In the genomic region with DNA sequence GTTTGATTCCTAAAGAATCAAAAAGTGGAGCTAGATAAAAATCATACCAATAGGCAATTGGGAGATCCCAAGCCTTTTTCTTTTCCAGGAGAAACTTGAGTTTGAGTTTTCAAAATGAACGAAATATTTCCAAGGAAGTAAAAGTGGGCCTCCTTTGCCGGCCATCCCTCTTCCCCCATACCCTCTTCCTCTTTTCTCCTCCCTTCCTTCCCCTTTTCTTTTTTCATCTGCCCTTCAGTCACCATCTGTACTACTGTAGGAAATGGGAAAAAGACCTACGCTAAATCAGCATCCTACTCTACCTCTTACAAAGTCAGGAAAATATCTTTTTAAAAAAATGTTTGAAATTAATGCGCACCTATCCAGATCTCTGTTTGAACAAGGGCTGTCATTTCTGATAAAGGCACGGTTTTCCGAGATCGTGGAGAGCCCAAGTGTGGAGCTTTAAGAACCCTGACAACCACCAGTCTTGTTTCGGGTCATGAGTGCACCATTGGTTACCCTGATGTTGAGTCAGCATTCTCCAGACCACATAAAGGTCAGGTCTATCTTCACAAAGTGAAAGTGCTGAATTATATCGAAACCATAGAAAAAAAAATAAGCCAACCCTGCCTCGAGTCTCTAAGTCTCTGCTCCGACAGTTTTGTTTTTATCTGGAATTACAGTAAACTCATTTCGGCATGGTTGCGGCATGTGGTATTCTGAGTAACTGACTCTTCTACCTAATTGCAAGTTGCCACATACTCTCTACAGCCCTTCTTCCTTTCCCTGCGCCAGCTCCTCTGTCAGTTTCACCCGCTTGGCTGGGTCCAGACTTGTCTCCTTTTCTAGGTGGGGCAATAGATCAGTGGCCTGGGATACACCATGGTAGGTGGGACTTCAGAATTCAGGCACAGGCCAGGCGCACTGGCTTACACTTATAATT, we compare ENCODE assay signal across 8 cellular contexts.
A peak's percentile ranks its signal among the peaks of the same experiment; 100 is the strongest.
DNase-seq lines count a peak whose midpoint lies in the region; ATAC-seq, FAIRE-seq and TF ChIP-seq lines count a peak whose summit lies in the region.

No MANE protein-coding gene starts in this region.

- peak; percentile 94 for DNase-seq in NOMO-1 treated with DMSO at 0.1 percent for 48 hours (lab: John Stamatoyannopoulos, UW; ENCODE audit: unreplicated experiment)
- DNase-seq in adrenal gland, result peak in 3 of 7 donors; percentile 16 to 29 (median 23)
- peak; percentile 24 for DNase-seq in stimulated activated CD4-positive, alpha-beta T cell treated with anti-CD3 and anti-CD28 coated beads, Interleukin-4, amount 100 ng/mL, for 1 hour
- DNase-seq in small intestine, result no peak
- no peak for DNase-seq in Peyer's patch
- no peak for DNase-seq in epidermal melanocyte (ENCODE audit: insufficient read length, low spot score)

- 78 to 84% (median 81%) methylated on average over 16 of the region's 16 CpGs for WGBS in adrenal gland, 4 donors
- WGBS in small intestine, 3 donors, result 72 to 81% (median 75%) methylated on average over 16 of the region's 16 CpGs

- H3K27ac ChIP-seq in adrenal gland (peak overlapping the region in 3 of 5 donors; percentile 15 to 72 (median 41)), small intestine (ENCODE audit: low read depth in 1 of 2, low read length in 1 of 2) (peak overlapping the region in 1 of 2 donors; percentile 37), Peyer's patch (peak overlapping the region in 2 of 4 donors; percentile 8 to 19)

- intact Hi-C loops in adrenal gland (cut with DNase I), result no loop called here

- no peak for FAIRE-seq in small intestine (lab: Jason Lieb, UNC)

- H3K4me1 ChIP-seq in adrenal gland (replicated peaks in 1 of 2) (no peaks in the 10 kb centered on the region), small intestine (ENCODE audit: control insufficient read depth in 2 of 2, insufficient read depth in 1 of 2, low read depth in 1 of 2, low read length in 1 of 2) (no peaks in the 10 kb centered on the region), Peyer's patch (no peaks in the 10 kb centered on the region)

- H3K27me3 ChIP-seq in adrenal gland, result no peaks in the 10 kb centered on the region
- H3K27me3 ChIP-seq in small intestine (ENCODE audit: control insufficient read depth in 2 of 2, insufficient read depth in 2 of 2, low read length in 2 of 2), result no peaks in the 10 kb centered on the region
- no peaks in the 10 kb centered on the region for H3K27me3 ChIP-seq in Peyer's patch

- TF ChIP-seq POLR2A in adrenal gland (IDR thresholded peaks at IDR 0.05), result no peak
- TF ChIP-seq POLR2A in Peyer's patch (IDR thresholded peaks at IDR 0.05), result no peak

- H3K9me3 ChIP-seq in adrenal gland (replicated peaks in 1 of 3), result no peaks in the 10 kb centered on the region
- no peaks in the 10 kb centered on the region for H3K9me3 ChIP-seq in small intestine (ENCODE audit: control insufficient read depth, low read depth)
- no peaks in the 10 kb centered on the region for H3K9me3 ChIP-seq in Peyer's patch

- H3K4me3 ChIP-seq in adrenal gland, result peak overlapping the region in 1 of 4 donors; percentile 23
- no peak overlapping the region for H3K4me3 ChIP-seq in small intestine (ENCODE audit: low read depth in 1 of 2, low read length in 2 of 2)
- peak overlapping the region in 1 of 4 donors; percentile 1 for H3K4me3 ChIP-seq in Peyer's patch

- TF ChIP-seq CTCF in adrenal gland (IDR thresholded peaks at IDR 0.05), result no peak
- TF ChIP-seq CTCF in Peyer's patch (IDR thresholded peaks at IDR 0.05), result no peak

- H3K36me3 ChIP-seq in adrenal gland (replicated peaks in 1 of 2) (no peaks in the 10 kb centered on the region), small intestine (ENCODE audit: control insufficient read depth in 2 of 2, insufficient read depth in 2 of 2, low read length in 2 of 2) (no peaks in the 10 kb centered on the region), Peyer's patch (no peaks in the 10 kb centered on the region)

- peak; percentile 98 for ATAC-seq in GM18511 (IDR thresholded peaks at IDR 0.05; ENCODE audit: unreplicated experiment)
- peak; percentile 94 for ATAC-seq in HG02623 (IDR thresholded peaks at IDR 0.05; ENCODE audit: unreplicated experiment)

Comparison
In these comparisons a context has a peak if more than half of its experiments do, and no peak if none do; other contexts are left out.
1. DNase-seq: peak in NOMO-1 treated with DMSO at 0.1 percent for 48 hours (single experiment) and stimulated activated CD4-positive, alpha-beta T cell treated with anti-CD3 and anti-CD28 coated beads, Interleukin-4, amount 100 ng/mL, for 1 hour (single experiment); none in small intestine (single experiment), Peyer's patch (0 of 3) and epidermal melanocyte (single experiment).